Comparison of ENCODE assay signal across 8 cellular contexts in the genomic region with DNA sequence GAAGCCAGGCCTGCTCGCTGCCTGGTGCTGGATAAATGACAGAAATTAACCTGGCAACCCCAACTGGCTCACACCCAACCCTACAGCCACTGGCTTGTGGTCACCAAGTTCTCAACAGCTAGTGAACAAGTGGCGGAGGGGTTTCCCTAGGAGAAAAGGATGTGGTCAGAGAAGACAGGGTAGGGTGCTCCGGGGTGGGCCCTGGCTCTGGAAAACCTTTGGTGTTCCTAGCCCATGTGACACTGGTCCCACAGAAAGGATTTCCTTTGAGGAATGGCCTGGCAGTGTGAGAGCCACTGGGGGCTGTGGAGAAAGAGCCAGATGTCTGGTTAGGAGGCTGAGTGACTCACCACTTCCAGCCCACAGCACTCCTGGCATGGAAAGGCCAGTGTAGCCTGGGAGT. TPM values are rescaled to one million over a fixed set of nuclear protein-coding genes. Genes with fewer than 3 reads are reported as not detected.
DNase-seq lines count a peak whose midpoint lies in the region; ATAC-seq, FAIRE-seq and TF ChIP-seq lines count a peak whose summit lies in the region.

No MANE protein-coding gene starts in this region.

- H3K4me1 Mint-ChIP-seq in dendritic cell treated with granulocyte-macrophage colony-stimulating factor and Interleukin-4, amounts not matched to agents 40 ng/mL and 50 ng/mL, for 4 days (ENCODE audit: low read depth): peaks cover 85% of the 10 kb centered on the region
- H3K4me1 Mint-ChIP-seq in progenitor cell of endocrine pancreas (ENCODE audit: low read depth): no peaks in the 10 kb centered on the region

- no peaks in the 10 kb centered on the region for H3K9me3 Mint-ChIP-seq in dendritic cell treated with granulocyte-macrophage colony-stimulating factor and Interleukin-4, amounts not matched to agents 40 ng/mL and 50 ng/mL, for 4 days
- no peaks in the 10 kb centered on the region for H3K9me3 Mint-ChIP-seq in progenitor cell of endocrine pancreas (ENCODE audit: low read depth)

- peaks cover 72% of the 10 kb centered on the region for H3K36me3 Mint-ChIP-seq in dendritic cell treated with granulocyte-macrophage colony-stimulating factor and Interleukin-4, amounts not matched to agents 40 ng/mL and 50 ng/mL, for 4 days (ENCODE audit: low read depth)
- no peaks in the 10 kb centered on the region for H3K36me3 Mint-ChIP-seq in progenitor cell of endocrine pancreas (ENCODE audit: insufficient read depth)

- no peak overlapping the region for H3K4me3 Mint-ChIP-seq in dendritic cell treated with granulocyte-macrophage colony-stimulating factor and Interleukin-4, amounts not matched to agents 40 ng/mL and 50 ng/mL, for 4 days
- H3K4me3 Mint-ChIP-seq in progenitor cell of endocrine pancreas (ENCODE audit: low read depth): no peak overlapping the region

- intact Hi-C loops in dendritic cell treated with granulocyte-macrophage colony-stimulating factor and Interleukin-4, amounts not matched to agents 40 ng/mL and 50 ng/mL, for 4 days (cut with micrococcal nuclease): loop anchor here (1.0 kb wide), 2 partner anchors 9 to 27 kb away; partner anchors contain the start of gene SYNE3
- intact Hi-C loops in pancreas (cut with DNase I): no loop called here

- peak overlapping the region in 1 of 4 donors; percentile 37 for H3K27ac ChIP-seq in pancreas

- H3K27me3 Mint-ChIP-seq in dendritic cell treated with granulocyte-macrophage colony-stimulating factor and Interleukin-4, amounts not matched to agents 40 ng/mL and 50 ng/mL, for 4 days: no peaks in the 10 kb centered on the region
- peaks cover 25% of the 10 kb centered on the region for H3K27me3 Mint-ChIP-seq in progenitor cell of endocrine pancreas

- TF ChIP-seq CTCF in pancreas (IDR thresholded peaks at IDR 0.05): no peak
- TF ChIP-seq CTCF in progenitor cell of endocrine pancreas (IDR thresholded peaks at IDR 0.05; ENCODE audit: unreplicated experiment): no peak

- no peaks in the 10 kb centered on the region for H3K9me3 ChIP-seq in pancreas

- no peaks in the 10 kb centered on the region for H3K36me3 ChIP-seq in pancreas

- no peaks in the 10 kb centered on the region for H3K27me3 ChIP-seq in pancreas

- H3K27ac Mint-ChIP-seq in dendritic cell treated with granulocyte-macrophage colony-stimulating factor and Interleukin-4, amounts not matched to agents 40 ng/mL and 50 ng/mL, for 4 days: peak overlapping the region; percentile 71
- H3K27ac Mint-ChIP-seq in progenitor cell of endocrine pancreas: no peak overlapping the region

- peaks cover 0 to 4% (median 0%) of the 10 kb centered on the region in 3 donors for H3K4me1 ChIP-seq in pancreas

- peak; percentile 38 for ATAC-seq in GM18511 (IDR thresholded peaks at IDR 0.05; ENCODE audit: unreplicated experiment)
- peak; percentile 56 to 85 (median 78) for ATAC-seq in pancreas
- no peak for ATAC-seq in HG02973 (IDR thresholded peaks at IDR 0.05; ENCODE audit: unreplicated experiment)

- H3K4me3 ChIP-seq in pancreas: no peak overlapping the region

- no peak for FAIRE-seq in pancreas (lab: Jason Lieb, UNC)

- DNase-seq in NCI-H2196 treated with DMSO at 0.1 percent for 48 hours (lab: John Stamatoyannopoulos, UW; ENCODE audit: unreplicated experiment): peak; percentile 26
- DNase-seq in pancreas: peak in 1 of 6 donors; percentile 71
- no peak for DNase-seq in inferior parietal cortex (ENCODE audit: extremely low spot score)
- no peak for DNase-seq in SKM-1 treated with dmso at 0.1 percent for 144 hours (lab: John Stamatoyannopoulos, UW; ENCODE audit: unreplicated experiment)
- DNase-seq in progenitor cell of endocrine pancreas (ENCODE audit: low spot score, unreplicated experiment): no peak

- WGBS in pancreas, 2 donors: 74 to 75% methylated on average over 3 of the region's 3 CpGs

RNA-seq across cellular contexts. Expression of gene SYNE3, which starts 8.7 kb away (rescaled TPM):
- total RNA-seq in pancreas (1 to 10 TPM in 5 of 6 donors, under 1 TPM in 1; 0.98 to 4.5 (median 2.5) TPM), progenitor cell of endocrine pancreas (0.31 and 0.44 TPM in 2 replicates)
- polyA plus RNA-seq in pancreas: 1 to 10 TPM in 1 of 2 donors, under 1 TPM in 1; 0.54 to 1.5 TPM

RNA-seq across cellular contexts. Expression of gene GLRX5, which starts 27.1 kb away (rescaled TPM):
- total RNA-seq in pancreas: 10 to 100 TPM in 4 of 6 donors, 1 to 10 TPM in 2; 8.8 to 16.6 (median 12.8) TPM
- polyA plus RNA-seq in pancreas: 10 to 100 TPM; 15.1 to 22.9 TPM
- total RNA-seq in progenitor cell of endocrine pancreas: 53.3 and 54.8 TPM in 2 replicates
